In the genomic region with DNA sequence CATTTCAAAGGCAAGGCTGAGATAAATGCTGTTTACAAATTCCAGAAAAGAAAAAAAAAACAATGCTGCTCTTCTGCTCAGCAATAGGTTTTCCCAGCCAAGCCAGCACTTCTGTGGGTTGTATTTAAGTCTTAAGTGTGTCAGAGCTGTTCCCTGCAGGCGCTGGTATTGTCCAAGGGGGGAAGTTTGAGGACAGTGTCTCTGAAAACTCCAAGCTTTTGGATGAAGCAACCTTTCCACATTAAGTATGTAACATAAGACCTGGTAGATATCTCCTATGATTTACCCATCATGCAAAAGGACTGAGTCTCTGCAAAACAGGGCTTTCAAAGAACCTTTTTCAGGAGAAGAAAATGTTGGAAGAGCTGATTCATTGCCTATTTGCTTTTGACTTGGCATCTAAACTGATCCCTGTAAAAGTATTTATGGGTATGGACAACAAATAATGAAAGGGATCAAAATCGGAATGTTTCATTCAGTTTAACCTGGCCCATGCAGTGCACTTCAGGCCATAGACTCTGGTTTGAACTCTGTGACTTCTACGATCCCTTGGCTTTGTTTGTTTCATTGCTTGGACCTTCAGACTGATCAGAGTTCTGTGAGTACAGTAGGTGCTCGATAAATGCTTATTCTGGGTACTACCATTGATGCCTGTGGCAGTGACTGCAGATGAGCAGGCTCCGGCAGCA, we compare ENCODE assay signal across 28 cellular contexts. TPM values are rescaled to one million over a fixed set of nuclear protein-coding genes. Genes with fewer than 3 reads are reported as not detected.
"Had no signal": no experiment of that assay in that cellular context is flagged by ENCODE, and none has a peak within 500 bp of the region (broad histone marks: within the 10 kb centered on the region; RNA-seq: fewer than 3 reads in every experiment).

No MANE protein-coding gene starts in this region.

- H3K4me1 ChIP-seq: adrenal gland, breast epithelium, SJCRH30 had no signal

- H3K4me2 ChIP-seq: SK-N-SH had no signal

- H3K27ac ChIP-seq: adrenal gland, breast epithelium, SJCRH30, VCaP had no signal

- H3K4me3 ChIP-seq: adrenal gland, breast epithelium, SJCRH30 had no signal

- H3K36me3 ChIP-seq: adrenal gland, breast epithelium, SJCRH30 had no signal

- H3K9me3 ChIP-seq: adrenal gland, breast epithelium, SJCRH30, SK-N-SH had no signal

- H3K27me3 ChIP-seq: breast epithelium, SJCRH30 had no signal

- DNase-seq: activated CD4-positive, alpha-beta T cell treated with anti-CD3 and anti-CD28 coated beads for 36 hours; activated CD8-positive, alpha-beta memory T cell treated with anti-CD3 and anti-CD28 coated beads, Interleukin-2, amount 50 U/mL, for 48 hours; activated CD8-positive, alpha-beta T cell treated with anti-CD3 and anti-CD28 coated beads, Interleukin-2, amount 10 ng/mL, durations not matched to agents 7 days and 5 days; activated naive CD4-positive, alpha-beta T cell treated with anti-CD3 and anti-CD28 coated beads, Interleukin-2, amount 50 U/mL, for 16 hours; activated naive CD8-positive, alpha-beta T cell treated with anti-CD3 and anti-CD28 coated beads, Interleukin-2, amount 10 ng/mL, durations not matched to agents 7 days and 5 days; activated T-cell treated with anti-CD3 and anti-CD28 coated beads, Interleukin-2, amount 50 U/mL, for 1 hour; adrenal gland; anterior cingulate cortex; caudate nucleus; Kasumi-1; NCI-H1048; NCI-H146; NCI-H1930; NCI-H2171; NCI-H2227 treated with DMSO at 0.1 percent for 48 hours; NCI-H446 treated with DMSO at 0.1 percent for 48 hours; NCI-H524 treated with DMSO at 0.1 percent for 48 hours; NCI-H748 treated with DMSO at 0.1 percent for 48 hours; SJCRH30; SK-N-SH; T-helper 1 cell had no signal

- H3K9ac ChIP-seq: SK-N-SH had no signal

RNA-seq across cellular contexts. Expression of gene PLG, which starts 16.1 kb away (rescaled TPM):
- total RNA-seq: activated CD4-positive, alpha-beta T cell treated with anti-CD3 and anti-CD28 coated beads for 36 hours; breast epithelium; cerebellum; M059J; Right ventricle myocardium inferior; T-helper 2 cell treated with Interferon-gamma antibody and Interleukin-4, amounts not matched to agents 100 ng/mL and 5 ng/mL, for 36 hours had no signal
- polyA plus RNA-seq: SK-N-SH had no signal

RNA-seq across cellular contexts. Expression of gene LPA, which starts 21.8 kb away (rescaled TPM):
- total RNA-seq: activated CD4-positive, alpha-beta T cell treated with anti-CD3 and anti-CD28 coated beads for 36 hours; activated CD8-positive, alpha-beta T cell treated with anti-CD3 and anti-CD28 coated beads, Interleukin-2, amount 10 ng/mL, durations not matched to agents 7 days and 5 days; activated naive CD8-positive, alpha-beta T cell treated with anti-CD3 and anti-CD28 coated beads, Interleukin-2, amount 10 ng/mL, durations not matched to agents 7 days and 5 days; M059J; OCI-LY7; Right ventricle myocardium inferior; SJCRH30; T-helper 2 cell treated with Interferon-gamma antibody and Interleukin-4, amounts not matched to agents 100 ng/mL and 5 ng/mL, for 36 hours had no signal
- polyA plus RNA-seq: SK-N-SH had no signal
